In genomic region chr6:90219168-90219985, GRCh38 we compare ENCODE assay signal across 1 cellular context.
TF ChIP-seq lines count a peak whose summit lies in the region.

No MANE protein-coding gene starts in this region.

TF ChIP-seq in HEK293, 187 proteins besides CTCF, POLR2A, EP300 and RAD21 (continued from another document and continues in another):
- TF ChIP-seq ZNF704 (tag by site-specific recombination; IDR thresholded peaks at IDR 0.05) (no peak), ZNF169 (tag by site-specific recombination; IDR thresholded peaks at IDR 0.05) (0 out of 2 replicates have a peak, but pooled peaks have one; percentile 73), GLIS1 (tag by site-specific recombination; IDR thresholded peaks at IDR 0.05) (peak; percentile 53), ZBTB48 (tag by site-specific recombination; IDR thresholded peaks at IDR 0.05) (0 out of 2 replicates have a peak, but pooled peaks have one; percentile 46), ZNF548 (tag by site-specific recombination; IDR thresholded peaks at IDR 0.05) (no peak), ZNF335 (tag by site-specific recombination; conservative IDR thresholded peaks at IDR 0.05) (peak; percentile 48), ZNF114 (tag by site-specific recombination; IDR thresholded peaks at IDR 0.05) (no peak), ZSCAN16 (tag by site-specific recombination; IDR thresholded peaks at IDR 0.05) (no peak), YY1 (tag by site-specific recombination; IDR thresholded peaks at IDR 0.05) (peak; percentile 38; the same call in 1 of the 2 replicates), ZNF501 (tag by site-specific recombination; IDR thresholded peaks at IDR 0.05) (peak; percentile 79), OVOL3 (tag by site-specific recombination; IDR thresholded peaks at IDR 0.05) (0 out of 2 replicates have a peak, but pooled peaks have one; percentile 13), ZFP69B (tag by site-specific recombination; IDR thresholded peaks at IDR 0.05) (peak; percentile 83), ZNF664 (tag by site-specific recombination; IDR thresholded peaks at IDR 0.05) (no peak), ZNF416 (tag by site-specific recombination; IDR thresholded peaks at IDR 0.05) (no peak), ZNF211 (tag by site-specific recombination; IDR thresholded peaks at IDR 0.05; ENCODE audit: low read depth) (no peak), INSM2 (tag by site-specific recombination; IDR thresholded peaks at IDR 0.05) (peak; percentile 96), ZNF639 (tag by site-specific recombination; IDR thresholded peaks at IDR 0.05) (peak; percentile 97), ZNF157 (tag by site-specific recombination; IDR thresholded peaks at IDR 0.05) (0 out of 2 replicates have a peak, but pooled peaks have one; percentile 24), ZNF433 (tag by site-specific recombination; IDR thresholded peaks at IDR 0.05; ENCODE audit: low read depth) (no peak), SETDB1 (IDR thresholded peaks at IDR 0.05; ENCODE audit: insufficient read length, low read length) (no peak), ZNF140 (tag by site-specific recombination; IDR thresholded peaks at IDR 0.05) (no peak), SALL2 (tag by site-specific recombination; IDR thresholded peaks at IDR 0.05; ENCODE audit: borderline replicate concordance) (no peak), ZNF133 (tag by site-specific recombination; IDR thresholded peaks at IDR 0.05) (0 out of 2 replicates have a peak, but pooled peaks have one; percentile 25), WT1 (tag by site-specific recombination; IDR thresholded peaks at IDR 0.05) (peak; percentile 76), ZNF777 (tag by site-specific recombination; IDR thresholded peaks at IDR 0.05; ENCODE audit: borderline replicate concordance) (no peak), ZNF280D (tag by site-specific recombination; IDR thresholded peaks at IDR 0.05) (no peak), ZNF707 (tag by site-specific recombination; IDR thresholded peaks at IDR 0.05) (no peak), ZNF513 (tag by site-specific recombination; IDR thresholded peaks at IDR 0.05) (no peak), ZNF785 (tag by site-specific recombination; IDR thresholded peaks at IDR 0.05) (no peak), HOXC10 (CRISPR knock-in tag; IDR thresholded peaks at IDR 0.05) (no peak), ZSCAN5A (tag by site-specific recombination; IDR thresholded peaks at IDR 0.05) (no peak), ZNF274 (IDR thresholded peaks at IDR 0.05; ENCODE audit: low read length) (no peak), ZNF274 (tag by site-specific recombination; IDR thresholded peaks at IDR 0.05; ENCODE audit: borderline replicate concordance) (no peak), ZNF121 (tag by site-specific recombination; IDR thresholded peaks at IDR 0.05) (no peak), ZNF239 (tag by site-specific recombination; IDR thresholded peaks at IDR 0.05) (no peak), PRDM4 (tag by site-specific recombination; IDR thresholded peaks at IDR 0.05) (peak; percentile 58), BCL11B (tag by site-specific recombination; IDR thresholded peaks at IDR 0.05; ENCODE audit: low read depth) (no peak), ZNF175 (tag by site-specific recombination; IDR thresholded peaks at IDR 0.05) (no peak), ZNF302 (tag by site-specific recombination; IDR thresholded peaks at IDR 0.05; ENCODE audit: low read depth) (no peak), ZNF692 (tag by site-specific recombination; IDR thresholded peaks at IDR 0.05) (peak; percentile 84), TCF7L2 (IDR thresholded peaks at IDR 0.05; ENCODE audit: borderline replicate concordance, low read depth, low read length) (no peak), KLF7 (tag by site-specific recombination; IDR thresholded peaks at IDR 0.05; ENCODE audit: borderline replicate concordance) (peak; percentile 29; the same call in 1 of the 2 replicates), ZBTB7A (tag by site-specific recombination; IDR thresholded peaks at IDR 0.05; ENCODE audit: low read depth) (peak; percentile 77; the same call in 1 of the 2 replicates), ZNF16 (tag by site-specific recombination; IDR thresholded peaks at IDR 0.05; ENCODE audit: low read depth) (no peak), ZNF221 (tag by site-specific recombination; IDR thresholded peaks at IDR 0.05; ENCODE audit: borderline replicate concordance) (no peak), ZNF341 (tag by site-specific recombination; IDR thresholded peaks at IDR 0.05; ENCODE audit: low read depth) (peak; percentile 97), ZFP41 (tag by site-specific recombination; IDR thresholded peaks at IDR 0.05; ENCODE audit: borderline replicate concordance) (no peak), ELK4 (IDR thresholded peaks at IDR 0.05; ENCODE audit: borderline replicate concordance, low read depth, low read length) (no peak), ZNF610 (tag by site-specific recombination; IDR thresholded peaks at IDR 0.05; ENCODE audit: borderline replicate concordance) (no peak), ZFP3 (tag by site-specific recombination; IDR thresholded peaks at IDR 0.05; ENCODE audit: low read depth) (no peak), ZNF843 (tag by site-specific recombination; IDR thresholded peaks at IDR 0.05) (peak; percentile 56; the same call in 1 of the 2 replicates), ZNF629 (tag by site-specific recombination; IDR thresholded peaks at IDR 0.05) (peak; percentile 98), OSR2 (tag by site-specific recombination; IDR thresholded peaks at IDR 0.05) (no peak; the same call in none of the 2 replicates), MEIS1 (CRISPR knock-in tag; IDR thresholded peaks at IDR 0.05; ENCODE audit: borderline replicate concordance) (no peak), ZNF311 (tag by site-specific recombination; IDR thresholded peaks at IDR 0.05; ENCODE audit: borderline replicate concordance) (no peak), ZNF521 (tag by site-specific recombination; IDR thresholded peaks at IDR 0.05) (no peak), ZNF596 (tag by site-specific recombination; IDR thresholded peaks at IDR 0.05) (peak; percentile 26; the same call in 1 of the 2 replicates)
